Comparison of ENCODE assay signal across 30 cellular contexts in genomic region chr2:16674154-16674553, GRCh38. TPM values are rescaled to one million over a fixed set of nuclear protein-coding genes. Genes with fewer than 3 reads are reported as not detected.
DNase-seq lines count a peak whose midpoint lies in the region; FAIRE-seq and TF ChIP-seq lines count a peak whose summit lies in the region.
"Had no signal": no experiment of that assay in that cellular context is flagged by ENCODE, and none has a peak within 500 bp of the region (broad histone marks: within the 10 kb centered on the region; RNA-seq: fewer than 3 reads in every experiment).

No MANE protein-coding gene starts in this region.

- H3K4me1 Mint-ChIP-seq in nephron progenitor cell = peaks cover 8% of the 10 kb centered on the region
- H3K4me1 Mint-ChIP-seq: CD4-positive, alpha-beta memory T cell; CD4-positive, CD25-positive, alpha-beta regulatory T cell had no signal

- TF ChIP-seq RAD21 in neural cell (conservative IDR thresholded peaks at IDR 0.05) = no peak

- H3K4me1 ChIP-seq in uterus = no peaks in the 10 kb centered on the region
- H3K4me1 ChIP-seq in effector memory CD4-positive, alpha-beta T cell (ENCODE audit: control insufficient read depth, insufficient read depth, low read length, poor library complexity, severe bottlenecking) = no peaks in the 10 kb centered on the region
- H3K4me1 ChIP-seq: BE2C had no signal

- no peak for TF ChIP-seq POLR2A in uterus (IDR thresholded peaks at IDR 0.05)

- H3K27me3 ChIP-seq in bronchial epithelial cell (ENCODE audit: control insufficient read depth, insufficient read depth, low read length) (no peaks in the 10 kb centered on the region), neural cell (ENCODE audit: insufficient read depth, low read depth, low read length) (no peaks in the 10 kb centered on the region), uterus (no peaks in the 10 kb centered on the region)
- peaks cover 4% of the 10 kb centered on the region for H3K27me3 ChIP-seq in effector memory CD4-positive, alpha-beta T cell (replicated peaks; ENCODE audit: control insufficient read depth, insufficient read depth, low read length, poor library complexity, severe bottlenecking)
- H3K27me3 ChIP-seq: BE2C, BLaER1 had no signal

- H3K27ac ChIP-seq in neural cell (ENCODE audit: low read length) (peak overlapping the region; percentile 69), uterus (no peak overlapping the region)
- no peak overlapping the region for H3K27ac ChIP-seq in effector memory CD4-positive, alpha-beta T cell (ENCODE audit: insufficient read depth, low read length, poor library complexity, severe bottlenecking)
- H3K27ac ChIP-seq: BLaER1 had no signal

- intact Hi-C loops in uterus (cut with DNase I; ENCODE audit: low total_unique reads) = no loop called here

- no peaks in the 10 kb centered on the region for H3F3A ChIP-seq in neural cell (ENCODE audit: insufficient read depth, low read length, poor library complexity, severe bottlenecking)

- H3K36me3 Mint-ChIP-seq in nephron progenitor cell (ENCODE audit: low read depth) = peaks cover 4% of the 10 kb centered on the region
- H3K36me3 Mint-ChIP-seq: CD4-positive, alpha-beta memory T cell; CD4-positive, CD25-positive, alpha-beta regulatory T cell; CD8-positive, alpha-beta memory T cell had no signal

- no peak overlapping the region for H3K9ac ChIP-seq in neural cell (ENCODE audit: low read length)
- H3K9ac ChIP-seq: BLaER1 had no signal

- no peak for TF ChIP-seq CTCF in bronchial epithelial cell (IDR thresholded peaks at IDR 0.05; ENCODE audit: insufficient read depth, low read length, severe bottlenecking)
- TF ChIP-seq CTCF in neural cell (IDR thresholded peaks at IDR 0.05; ENCODE audit: poor library complexity, severe bottlenecking) = no peak
- TF ChIP-seq CTCF in uterus (IDR thresholded peaks at IDR 0.05) = no peak
- TF ChIP-seq CTCF in nephron progenitor cell (IDR thresholded peaks at IDR 0.05) = no peak

- H3K36me3 ChIP-seq in bronchial epithelial cell (ENCODE audit: control insufficient read depth, insufficient read depth, low read length) (no peaks in the 10 kb centered on the region), neural cell (ENCODE audit: insufficient read depth, low read length) (no peaks in the 10 kb centered on the region), uterus (peaks cover 0 to 3% of the 10 kb centered on the region in 2 donors)
- no peaks in the 10 kb centered on the region for H3K36me3 ChIP-seq in effector memory CD4-positive, alpha-beta T cell (ENCODE audit: control insufficient read depth, insufficient read depth, low read length)
- H3K36me3 ChIP-seq: BE2C, BLaER1 had no signal

- no peak overlapping the region for H3K27ac Mint-ChIP-seq in nephron progenitor cell
- H3K27ac Mint-ChIP-seq: CD14-positive monocyte; CD4-positive, alpha-beta memory T cell; CD4-positive, CD25-positive, alpha-beta regulatory T cell; CD8-positive, alpha-beta memory T cell had no signal

- peaks cover 16% of the 10 kb centered on the region for H3K9me3 Mint-ChIP-seq in nephron progenitor cell

- no peak for FAIRE-seq in bronchial epithelial cell (lab: Jason Lieb, UNC)
- FAIRE-seq: A204.1, GM12878, GM12892, GM18507 had no signal

- no peak overlapping the region for H3K4me3 Mint-ChIP-seq in nephron progenitor cell
- H3K4me3 Mint-ChIP-seq: CD14-positive monocyte; CD4-positive, alpha-beta memory T cell; CD4-positive, CD25-positive, alpha-beta regulatory T cell; CD8-positive, alpha-beta memory T cell had no signal

- H2AFZ ChIP-seq in neural cell (ENCODE audit: low read depth, low read length) = no peak overlapping the region

- no peaks in the 10 kb centered on the region for H3K9me2 ChIP-seq in neural cell (ENCODE audit: insufficient read depth, low read length)

- DNase-seq in NCI-H2227 (lab: John Stamatoyannopoulos, UW; ENCODE audit: unreplicated experiment) = peak; percentile 37
- no peak for DNase-seq in NCI-H2227 treated with DMSO at 0.1 percent for 48 hours (lab: John Stamatoyannopoulos, UW)
- DNase-seq in SK-N-DZ (ENCODE audit: low spot score) = peak; percentile 73
- peak; percentile 18 for DNase-seq in bronchial epithelial cell (ENCODE audit: low read depth)
- DNase-seq in uterus = no peak
- DNase-seq in effector memory CD4-positive, alpha-beta T cell = no peak
- no peak for DNase-seq in nephron progenitor cell
- DNase-seq: 8988T; ACHN; BE2C; C1 segment of cervical spinal cord; CD4-positive, alpha-beta memory T cell; CD4-positive, CD25-positive, alpha-beta regulatory T cell; CD8-positive, alpha-beta memory T cell; COR-L47; DMS 273 treated with DMSO at 0.1 percent for 48 hours; DMS153; DMS53; DMS79; DND-41; EL; GDM1 had no signal

- peak; percentile 95 for TF ChIP-seq EP300 in neural cell (conservative IDR thresholded peaks at IDR 0.05; ENCODE audit: poor library complexity, severe bottlenecking)

- no peak overlapping the region for H3K4me3 ChIP-seq in bronchial epithelial cell (ENCODE audit: low read depth, low read length)
- H3K4me3 ChIP-seq in neural cell (ENCODE audit: low read length) = no peak overlapping the region
- no peak overlapping the region for H3K4me3 ChIP-seq in uterus
- H3K4me3 ChIP-seq in effector memory CD4-positive, alpha-beta T cell (ENCODE audit: insufficient read depth, low read depth, low read length, poor library complexity, severe bottlenecking) = no peak overlapping the region
- H3K4me3 ChIP-seq: BLaER1, GM12878 had no signal

- no peaks in the 10 kb centered on the region for H3K9me3 ChIP-seq in neural cell (ENCODE audit: low read length)
- peaks cover 0 to 5% of the 10 kb centered on the region in 2 donors for H3K9me3 ChIP-seq in uterus
- no peaks in the 10 kb centered on the region for H3K9me3 ChIP-seq in effector memory CD4-positive, alpha-beta T cell (ENCODE audit: control insufficient read depth, low read length)
- H3K9me3 ChIP-seq: BE2C had no signal

- no peaks in the 10 kb centered on the region for H3K79me2 ChIP-seq in neural cell (replicated peaks; ENCODE audit: insufficient read depth, low read length)

- no peak overlapping the region for H3K4me2 ChIP-seq in neural cell (ENCODE audit: low read length)

- H4K20me1 ChIP-seq in neural cell (ENCODE audit: insufficient read depth) = no peaks in the 10 kb centered on the region
- H4K20me1 ChIP-seq: BLaER1 had no signal

- H3K27me3 Mint-ChIP-seq in nephron progenitor cell (ENCODE audit: low read depth, poor library complexity) = peaks cover 26% of the 10 kb centered on the region
- H3K27me3 Mint-ChIP-seq: CD8-positive, alpha-beta memory T cell had no signal

TF ChIP-seq in neural cell, 6 proteins besides CTCF, POLR2A, EP300 and RAD21:
- TF ChIP-seq POLR2AphosphoS5 (IDR thresholded peaks at IDR 0.05) (peak; percentile 57), SMC3 (conservative IDR thresholded peaks at IDR 0.05; ENCODE audit: poor library complexity) (no peak), TAF1 (IDR thresholded peaks at IDR 0.05; ENCODE audit: low read depth) (no peak)
TF ChIP-seq in neural cell: peak in this region for 1.

RNA-seq across cellular contexts. Expression of gene CYRIA, which starts 8.5 kb away (rescaled TPM):
- 1.3 and 1.5 TPM in 2 replicates for polyA plus RNA-seq in SK-N-DZ (2014; cell fraction: cytosol; rRNA removed)
- 1.2 and 1.5 TPM in 2 replicates for polyA plus RNA-seq in SK-N-DZ (2014; cell fraction: nucleus; rRNA removed)
- total RNA-seq in bronchial epithelial cell (0.79 and 4.1 TPM in 2 replicates), uterus (10 to 100 TPM in 1 of 4 donors, 1 to 10 TPM in 3; 4.4 to 29.6 (median 8.1) TPM)
- 64.0 and 67.0 TPM in 2 replicates for polyA plus RNA-seq in neural cell
- 93.7 and 108 TPM in 2 replicates for polyA minus RNA-seq in neural cell
- total RNA-seq: CD4-positive, CD25-positive, alpha-beta regulatory T cell; G401 had no signal

Comparison
In these comparisons a context has a peak if more than half of its experiments do, and no peak if none do; other contexts are left out.
1. DNase-seq: peak in NCI-H2227 (single experiment), SK-N-DZ (single experiment) and bronchial epithelial cell (single experiment); none in NCI-H2227 treated with DMSO at 0.1 percent for 48 hours (single experiment), uterus (0 of 2), effector memory CD4-positive, alpha-beta T cell (0 of 3) and nephron progenitor cell (single experiment).